Comparison of ENCODE assay signal across 8 cellular contexts in genomic region chr6:45423901-45424627, GRCh38. TPM values are rescaled to one million over a fixed set of nuclear protein-coding genes. Genes with fewer than 3 reads are reported as not detected.
DNase-seq lines count a peak whose midpoint lies in the region; ATAC-seq and TF ChIP-seq lines count a peak whose summit lies in the region.

No MANE protein-coding gene starts in this region.

- H3K4me2 ChIP-seq in PC-9 = peak overlapping the region; percentile 92

- H3F3A ChIP-seq in PC-9 (ENCODE audit: insufficient read depth, low read depth) = no peaks in the 10 kb centered on the region; the same call in 1 of the 2 replicates

- peak overlapping the region; percentile 57 for H3K27ac ChIP-seq in CD8-positive, alpha-beta T cell (ENCODE audit: low read depth, low read length)
- H3K27ac ChIP-seq in PC-9 = no peak overlapping the region
- peak overlapping the region; percentile 78 for H3K27ac ChIP-seq in duodenal mucosa (ENCODE audit: low read depth, low read length)
- H3K27ac ChIP-seq in mucosa of rectum (ENCODE audit: low read depth in 2 of 2, low read length in 2 of 2) = peak overlapping the region; percentile 85 to 88

- peaks cover 60% of the 10 kb centered on the region for H3K4me1 Mint-ChIP-seq in CD8-positive, alpha-beta T cell (ENCODE audit: low read depth)
- H3K4me1 Mint-ChIP-seq in type B pancreatic cell (ENCODE audit: unreplicated experiment) = peaks cover 23% of the 10 kb centered on the region

- POLR2A ChIA-PET in CD8-positive, alpha-beta T cell (lab: Charles Lee) = interaction anchor here (1.0 kb wide), 1 partner anchor 8 kb away, joined by 3 read pairs; no protein-coding TSS in a partner anchor
- POLR2A ChIA-PET in PC-9 (lab: Charles Lee; ENCODE audit: unreplicated experiment) = interaction anchor here (0.6 kb wide), 1 partner anchor 184 kb away, joined by 3 read pairs; no protein-coding TSS in a partner anchor

- peak overlapping the region; percentile 97 for H2AFZ ChIP-seq in PC-9

- H3K4me1 ChIP-seq in CD8-positive, alpha-beta T cell (ENCODE audit: insufficient read depth, low read length) = peaks cover 27% of the 10 kb centered on the region
- peaks cover 17% of the 10 kb centered on the region for H3K4me1 ChIP-seq in PC-9 (replicated peaks; ENCODE audit: insufficient read depth)
- peaks cover 8 to 13% of the 10 kb centered on the region in 2 donors for H3K4me1 ChIP-seq in duodenal mucosa (ENCODE audit: control insufficient read depth in 1 of 2, insufficient read depth in 2 of 2, low read length in 2 of 2)
- H3K4me1 ChIP-seq in mucosa of rectum (ENCODE audit: control insufficient read depth in 2 of 2, insufficient read depth in 2 of 2, low read length in 2 of 2) = peaks cover 8 to 21% of the 10 kb centered on the region in 2 donors

- BruUV-seq in PC-9 (replicated peaks; lab: Mats Ljungman, UMichigan) = TSS peak; percentile 19

- H3K4me3 Mint-ChIP-seq in CD8-positive, alpha-beta T cell = peak overlapping the region; percentile 92
- peak overlapping the region; percentile 93 for H3K4me3 Mint-ChIP-seq in type B pancreatic cell

- H3K36me3 Mint-ChIP-seq in CD8-positive, alpha-beta T cell = peaks cover 8% of the 10 kb centered on the region
- no peaks in the 10 kb centered on the region for H3K36me3 Mint-ChIP-seq in type B pancreatic cell

- H3K9me3 Mint-ChIP-seq in CD8-positive, alpha-beta T cell = no peaks in the 10 kb centered on the region
- H3K9me3 Mint-ChIP-seq in type B pancreatic cell = no peaks in the 10 kb centered on the region

- CTCF ChIA-PET in CD8-positive, alpha-beta T cell (lab: Charles Lee) = interaction anchor here (0.9 to 2.5 kb wide), 3 partner anchors 252 to 768 kb away, joined by 3 to 8 read pairs (median 6); no protein-coding TSS in a partner anchor
- CTCF ChIA-PET in PC-9 (lab: Charles Lee) = no interaction called here

- peaks cover 2% of the 10 kb centered on the region for H3K27me3 Mint-ChIP-seq in CD8-positive, alpha-beta T cell (ENCODE audit: low read depth)
- peaks cover 78% of the 10 kb centered on the region for H3K27me3 Mint-ChIP-seq in type B pancreatic cell

- H3K36me3 ChIP-seq in CD8-positive, alpha-beta T cell (ENCODE audit: insufficient read depth, low read length) = no peaks in the 10 kb centered on the region
- H3K36me3 ChIP-seq in PC-9 (ENCODE audit: low read depth) = no peaks in the 10 kb centered on the region; the same call in 1 of the 2 replicates
- H3K36me3 ChIP-seq in duodenal mucosa (ENCODE audit: control insufficient read depth in 1 of 2, insufficient read depth in 2 of 2, low read length in 2 of 2) = no peaks in the 10 kb centered on the region
- H3K36me3 ChIP-seq in mucosa of rectum (ENCODE audit: control insufficient read depth in 2 of 2, insufficient read depth in 2 of 2, low read length in 2 of 2) = no peaks in the 10 kb centered on the region

- no peaks in the 10 kb centered on the region for H3K9me3 ChIP-seq in CD8-positive, alpha-beta T cell (ENCODE audit: low read length)
- H3K9me3 ChIP-seq in PC-9 (ENCODE audit: insufficient read depth, low read depth) (no peaks in the 10 kb centered on the region), duodenal mucosa (ENCODE audit: control insufficient read depth in 1 of 2, low read length in 2 of 2) (no peaks in the 10 kb centered on the region), mucosa of rectum (ENCODE audit: control insufficient read depth in 2 of 2, low read length in 2 of 2) (no peaks in the 10 kb centered on the region)

- peak overlapping the region; percentile 32 to 68 for H3K9ac ChIP-seq in duodenal mucosa (ENCODE audit: low read depth in 1 of 2, low read length in 2 of 2)
- peak overlapping the region; percentile 83 to 84 for H3K9ac ChIP-seq in mucosa of rectum (ENCODE audit: low read depth in 1 of 2, low read length in 2 of 2)

- DNase-seq in CD8-positive, alpha-beta T cell = peak in 3 of 7 experiments; percentile 17 to 52 (median 26)
- no peak for DNase-seq in PC-9
- no peak for DNase-seq in type B pancreatic cell (ENCODE audit: extremely low spot score, unreplicated experiment)
- DNase-seq in NCI-H2107 (lab: John Stamatoyannopoulos, UW) = no peak

- intact Hi-C loops in CD8-positive, alpha-beta T cell (cut with DNase I, micrococcal nuclease) = loop anchor here (2.0 to 10.0 kb wide), 10 partner anchors 13 to 947 kb away; partner anchors contain the start of gene RUNX2 (in 1 of the 2)
- intact Hi-C loops in PC-9 (cut with micrococcal nuclease; ENCODE audit: unreplicated experiment) = loop anchor here (2.0 to 5.0 kb wide), 7 partner anchors 47 to 988 kb away; partner anchors contain the start of gene SUPT3H

- H4K20me1 ChIP-seq in PC-9 (ENCODE audit: insufficient read depth) = no peaks in the 10 kb centered on the region

- TF ChIP-seq CTCF in CD8-positive, alpha-beta T cell (IDR thresholded peaks at IDR 0.05) = no peak
- TF ChIP-seq CTCF in PC-9 (conservative IDR thresholded peaks at IDR 0.05) (no peak), type B pancreatic cell (conservative IDR thresholded peaks at IDR 0.05) (no peak)

- peaks cover 26% of the 10 kb centered on the region for H3K79me2 ChIP-seq in PC-9 (ENCODE audit: low read depth)

- no peaks in the 10 kb centered on the region for H3K9me2 ChIP-seq in PC-9 (ENCODE audit: insufficient read depth)

- no peaks in the 10 kb centered on the region for H3K27me3 ChIP-seq in CD8-positive, alpha-beta T cell (ENCODE audit: insufficient read depth, low read length)
- H3K27me3 ChIP-seq in PC-9 (ENCODE audit: insufficient read depth, low read depth) (no peaks in the 10 kb centered on the region), duodenal mucosa (ENCODE audit: control insufficient read depth in 1 of 2, insufficient read depth in 2 of 2, low read length in 2 of 2) (peaks cover 33 to 52% of the 10 kb centered on the region in 2 donors), mucosa of rectum (ENCODE audit: control insufficient read depth in 2 of 2, insufficient read depth in 2 of 2, low read length in 2 of 2) (peaks cover 16 to 39% of the 10 kb centered on the region in 2 donors)

- ATAC-seq in CD8-positive, alpha-beta T cell = no peak
- ATAC-seq in HG03097 (IDR thresholded peaks at IDR 0.05; ENCODE audit: low FRiP score, unreplicated experiment) (no peak), GM18909 (IDR thresholded peaks at IDR 0.05; ENCODE audit: poor library complexity, unreplicated experiment) (no peak)

- peak overlapping the region; percentile 83 for H3K4me3 ChIP-seq in CD8-positive, alpha-beta T cell (ENCODE audit: low read depth, low read length)
- H3K4me3 ChIP-seq in PC-9 (peak overlapping the region; percentile 98), duodenal mucosa (ENCODE audit: low read depth in 1 of 2, low read length in 2 of 2) (peak overlapping the region; percentile 75 to 82), mucosa of rectum (ENCODE audit: low read length in 2 of 2) (peak overlapping the region; percentile 78 to 79)

- H3K27ac Mint-ChIP-seq in CD8-positive, alpha-beta T cell = peak overlapping the region; percentile 82
- H3K27ac Mint-ChIP-seq in type B pancreatic cell = no peak overlapping the region

RNA-seq across cellular contexts. Expression of gene SUPT3H, which starts 46.3 kb away (rescaled TPM):
- total RNA-seq in CD8-positive, alpha-beta T cell = 10 to 100 TPM in 1 of 2 experiments, 1 to 10 TPM in 1; 9.4 to 10.7 TPM
- total RNA-seq in PC-9 (2021) = 9.0 and 9.2 TPM in 2 replicates
- total RNA-seq in type B pancreatic cell (ENCODE audit: low replicate concordance) = 8.6 and 18.4 TPM in 2 replicates
